ENCODE assay signal across 2 cellular contexts in the genomic region with DNA sequence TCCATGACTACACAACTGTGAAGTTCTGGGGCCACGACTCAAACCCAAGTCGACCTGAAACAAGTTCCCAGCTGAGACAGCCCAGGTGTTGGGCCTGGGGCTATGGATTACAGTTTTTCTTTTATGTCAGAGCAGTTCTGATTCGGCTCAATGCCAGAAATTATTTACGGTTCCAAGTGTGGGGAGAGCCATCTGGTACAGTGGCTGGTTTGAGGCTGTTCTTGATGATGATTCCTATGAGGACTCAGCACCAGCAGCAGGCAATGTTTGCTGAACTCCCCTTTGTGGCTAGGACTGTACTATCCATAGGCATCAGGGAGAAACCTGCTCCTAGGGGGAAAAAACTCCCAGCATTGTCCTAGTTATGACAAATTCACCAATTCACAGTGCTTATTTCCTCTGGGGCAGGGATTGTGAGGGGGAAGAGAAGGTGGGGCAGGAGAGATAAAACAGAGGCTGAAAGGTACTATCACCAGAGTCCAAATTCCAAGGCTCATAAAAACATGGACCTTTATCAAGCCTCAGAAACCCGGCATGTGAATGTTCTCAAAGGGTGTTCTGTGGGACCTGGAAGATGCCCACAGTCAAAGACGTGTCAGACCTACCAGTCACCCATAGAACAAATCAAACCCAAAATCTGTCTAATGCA.
TF ChIP-seq lines count a peak whose summit lies in the region.

No MANE protein-coding gene starts in this region.

TF ChIP-seq in SK-N-SH treated with all-trans-retinoic acid at 6 μM for 48 hours, 23 proteins besides CTCF, POLR2A, EP300 and RAD21 (continued from another document):
- TF ChIP-seq TOX (CRISPR knock-in tag; IDR thresholded peaks at IDR 0.05; ENCODE audit: borderline replicate concordance) (no peak), ZFP30 (CRISPR knock-in tag; IDR thresholded peaks at IDR 0.05) (no peak), TCF4 (CRISPR knock-in tag; IDR thresholded peaks at IDR 0.05; ENCODE audit: borderline replicate concordance) (0 out of 2 replicates have a peak, but pooled peaks have one; percentile 24)
TF ChIP-seq in SK-N-SH treated with all-trans-retinoic acid at 6 μM for 48 hours: peak in this region for 1.

TF ChIP-seq in liver, 16 proteins besides CTCF, POLR2A, EP300 and RAD21:
- peak; percentile 41 to 67 for TF ChIP-seq HNF4A (conservative IDR thresholded peaks at IDR 0.05)
- TF ChIP-seq, protein P1, sequence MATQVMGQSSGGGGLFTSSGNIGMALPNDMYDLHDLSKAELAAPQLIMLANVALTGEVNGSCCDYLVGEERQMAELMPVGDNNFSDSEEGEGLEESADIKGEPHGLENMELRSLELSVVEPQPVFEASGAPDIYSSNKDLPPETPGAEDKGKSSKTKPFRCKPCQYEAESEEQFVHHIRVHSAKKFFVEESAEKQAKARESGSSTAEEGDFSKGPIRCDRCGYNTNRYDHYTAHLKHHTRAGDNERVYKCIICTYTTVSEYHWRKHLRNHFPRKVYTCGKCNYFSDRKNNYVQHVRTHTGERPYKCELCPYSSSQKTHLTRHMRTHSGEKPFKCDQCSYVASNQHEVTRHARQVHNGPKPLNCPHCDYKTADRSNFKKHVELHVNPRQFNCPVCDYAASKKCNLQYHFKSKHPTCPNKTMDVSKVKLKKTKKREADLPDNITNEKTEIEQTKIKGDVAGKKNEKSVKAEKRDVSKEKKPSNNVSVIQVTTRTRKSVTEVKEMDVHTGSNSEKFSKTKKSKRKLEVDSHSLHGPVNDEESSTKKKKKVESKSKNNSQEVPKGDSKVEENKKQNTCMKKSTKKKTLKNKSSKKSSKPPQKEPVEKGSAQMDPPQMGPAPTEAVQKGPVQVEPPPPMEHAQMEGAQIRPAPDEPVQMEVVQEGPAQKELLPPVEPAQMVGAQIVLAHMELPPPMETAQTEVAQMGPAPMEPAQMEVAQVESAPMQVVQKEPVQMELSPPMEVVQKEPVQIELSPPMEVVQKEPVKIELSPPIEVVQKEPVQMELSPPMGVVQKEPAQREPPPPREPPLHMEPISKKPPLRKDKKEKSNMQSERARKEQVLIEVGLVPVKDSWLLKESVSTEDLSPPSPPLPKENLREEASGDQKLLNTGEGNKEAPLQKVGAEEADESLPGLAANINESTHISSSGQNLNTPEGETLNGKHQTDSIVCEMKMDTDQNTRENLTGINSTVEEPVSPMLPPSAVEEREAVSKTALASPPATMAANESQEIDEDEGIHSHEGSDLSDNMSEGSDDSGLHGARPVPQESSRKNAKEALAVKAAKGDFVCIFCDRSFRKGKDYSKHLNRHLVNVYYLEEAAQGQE (IDR thresholded peaks at IDR 0.05) = no peak
